ENCODE assay signal across 15 cellular contexts in the genomic region with DNA sequence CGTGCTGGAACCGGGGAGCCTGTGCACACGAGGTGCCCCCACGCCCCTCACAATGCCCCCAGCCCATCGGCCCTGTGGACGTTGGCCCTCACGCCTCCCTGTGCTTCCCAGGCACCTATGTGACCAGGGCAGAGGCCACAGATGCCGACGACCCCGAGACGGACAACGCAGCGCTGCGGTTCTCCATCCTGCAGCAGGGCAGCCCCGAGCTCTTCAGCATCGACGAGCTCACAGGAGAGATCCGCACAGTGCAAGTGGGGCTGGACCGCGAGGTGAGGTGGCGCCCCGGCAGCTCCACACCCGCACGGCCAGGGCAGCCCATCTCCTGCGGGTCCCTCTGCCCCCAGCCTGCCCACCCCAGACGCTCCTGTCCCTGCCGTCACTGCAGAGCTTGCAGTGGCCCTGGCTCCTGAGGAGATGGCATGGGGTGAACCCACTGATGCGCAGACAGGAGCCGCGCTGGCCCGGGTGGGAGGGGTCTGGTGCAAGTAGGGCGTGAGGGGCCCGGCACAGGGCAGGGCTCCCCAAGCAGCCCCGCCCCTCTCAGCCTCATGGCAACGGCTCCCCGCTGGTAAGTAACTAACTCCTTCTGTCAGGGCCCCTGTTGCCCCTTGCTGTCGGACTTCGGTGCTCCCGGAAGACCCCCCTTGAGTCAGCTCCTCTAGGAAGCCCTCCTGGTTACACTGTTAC. TPM values are rescaled to one million over a fixed set of nuclear protein-coding genes. Genes with fewer than 3 reads are reported as not detected.
A peak's percentile ranks its signal among the peaks of the same experiment; 100 is the strongest.
DNase-seq lines count a peak whose midpoint lies in the region; FAIRE-seq and TF ChIP-seq lines count a peak whose summit lies in the region.
"Had no signal": no experiment of that assay in that cellular context is flagged by ENCODE, and none has a peak within 500 bp of the region (broad histone marks: within the 10 kb centered on the region; RNA-seq: fewer than 3 reads in every experiment).

No MANE protein-coding gene starts in this region.

- no peak overlapping the region for H3K4me3 Mint-ChIP-seq in activated CD4-positive, alpha-beta T cell treated with anti-CD3 and anti-CD28 coated beads, Interleukin-2, amount 10 ng/mL, durations not matched to agents 7 days and 5 days
- H3K4me3 Mint-ChIP-seq in progenitor cell of endocrine pancreas (ENCODE audit: low read depth): no peak overlapping the region
- H3K4me3 Mint-ChIP-seq: activated naive CD4-positive, alpha-beta T cell treated with anti-CD3 and anti-CD28 coated beads for 36 hours had no signal

- FAIRE-seq in HTR-8/SVneo (lab: Jason Lieb, UNC): no peak

- no peaks in the 10 kb centered on the region for H3K27me3 Mint-ChIP-seq in activated CD4-positive, alpha-beta T cell treated with anti-CD3 and anti-CD28 coated beads, Interleukin-2, amount 10 ng/mL, durations not matched to agents 7 days and 5 days
- H3K27me3 Mint-ChIP-seq in progenitor cell of endocrine pancreas: peaks cover 30% of the 10 kb centered on the region

- CTCF ChIA-PET in activated CD4-positive, alpha-beta T cell treated with anti-CD3 and anti-CD28 coated beads, Interleukin-2, amount 10 ng/mL, durations not matched to agents 7 days and 5 days (lab: Charles Lee): no interaction called here

- H3K9me3 Mint-ChIP-seq in activated CD4-positive, alpha-beta T cell treated with anti-CD3 and anti-CD28 coated beads, Interleukin-2, amount 10 ng/mL, durations not matched to agents 7 days and 5 days: no peaks in the 10 kb centered on the region
- H3K9me3 Mint-ChIP-seq in progenitor cell of endocrine pancreas (ENCODE audit: low read depth): no peaks in the 10 kb centered on the region
- H3K9me3 Mint-ChIP-seq: activated naive CD4-positive, alpha-beta T cell treated with anti-CD3 and anti-CD28 coated beads for 36 hours had no signal

- POLR2A ChIA-PET in activated CD4-positive, alpha-beta T cell treated with anti-CD3 and anti-CD28 coated beads, Interleukin-2, amount 10 ng/mL, durations not matched to agents 7 days and 5 days (lab: Charles Lee): no interaction called here

- H3K36me3 Mint-ChIP-seq in activated CD4-positive, alpha-beta T cell treated with anti-CD3 and anti-CD28 coated beads, Interleukin-2, amount 10 ng/mL, durations not matched to agents 7 days and 5 days (ENCODE audit: low read depth): no peaks in the 10 kb centered on the region
- no peaks in the 10 kb centered on the region for H3K36me3 Mint-ChIP-seq in progenitor cell of endocrine pancreas (ENCODE audit: insufficient read depth)

- no peak overlapping the region for H3K27ac Mint-ChIP-seq in activated CD4-positive, alpha-beta T cell treated with anti-CD3 and anti-CD28 coated beads, Interleukin-2, amount 10 ng/mL, durations not matched to agents 7 days and 5 days
- H3K27ac Mint-ChIP-seq in progenitor cell of endocrine pancreas: peak overlapping the region; percentile 59
- H3K27ac Mint-ChIP-seq: activated naive CD4-positive, alpha-beta T cell treated with anti-CD3 and anti-CD28 coated beads for 36 hours had no signal

- peaks cover 6% of the 10 kb centered on the region for H3K4me1 Mint-ChIP-seq in activated CD4-positive, alpha-beta T cell treated with anti-CD3 and anti-CD28 coated beads, Interleukin-2, amount 10 ng/mL, durations not matched to agents 7 days and 5 days
- no peaks in the 10 kb centered on the region for H3K4me1 Mint-ChIP-seq in progenitor cell of endocrine pancreas (ENCODE audit: low read depth)

- DNase-seq in activated CD4-positive, alpha-beta T cell treated with anti-CD3 and anti-CD28 coated beads, Interleukin-2, amount 10 ng/mL, durations not matched to agents 7 days and 5 days: peak; percentile 54
- no peak for DNase-seq in activated CD4-positive, alpha-beta T cell treated with anti-CD3 and anti-CD28 coated beads, Interleukin-2, amount 50 U/mL, for 1 hour
- DNase-seq in LHCN-M2 (ENCODE audit: low read depth) (peak; percentile 39), progenitor cell of endocrine pancreas (ENCODE audit: low spot score, unreplicated experiment) (no peak), HTR-8/SVneo (ENCODE audit: insufficient read length, low spot score) (no peak), putamen (ENCODE audit: low spot score) (no peak), AML-193 (lab: John Stamatoyannopoulos, UW) (no peak)
- peak; percentile 40 for DNase-seq in central memory CD4-positive, alpha-beta T cell
- DNase-seq: activated naive CD4-positive, alpha-beta T cell treated with anti-CD3 and anti-CD28 coated beads for 36 hours; DMS153; tibial artery had no signal

- TF ChIP-seq CTCF in progenitor cell of endocrine pancreas (IDR thresholded peaks at IDR 0.05; ENCODE audit: unreplicated experiment): no peak

RNA-seq across cellular contexts. Expression of a gene that starts 13.7 kb away (rescaled TPM):
- not detected for total RNA-seq in activated CD4-positive, alpha-beta T cell treated with anti-CD3 and anti-CD28 coated beads, Interleukin-2, amount 10 ng/mL, durations not matched to agents 7 days and 5 days
- total RNA-seq in LHCN-M2 (2014; rRNA removed): 186 and 201 TPM in 2 replicates
- polyA plus RNA-seq in LHCN-M2 (2012): 129 TPM
- total RNA-seq in progenitor cell of endocrine pancreas: not detected in 2 replicates
- total RNA-seq: activated naive CD4-positive, alpha-beta T cell treated with anti-CD3 and anti-CD28 coated beads for 36 hours; HT-29; liver; MCF 10A; renal cortical epithelial cell had no signal

RNA-seq across cellular contexts. Expression of a gene that starts 15.1 kb away (rescaled TPM):
- 1 to 10 TPM; 1.8 to 2.8 TPM for total RNA-seq in activated CD4-positive, alpha-beta T cell treated with anti-CD3 and anti-CD28 coated beads, Interleukin-2, amount 10 ng/mL, durations not matched to agents 7 days and 5 days
- total RNA-seq in LHCN-M2 (2014; rRNA removed) (0.06 TPM in 1 of 2 replicates, not detected in the other), progenitor cell of endocrine pancreas (6.9 and 10.3 TPM in 2 replicates)
- polyA plus RNA-seq in LHCN-M2 (2012): 0.11 TPM
- total RNA-seq: HT-29, MCF 10A, renal cortical epithelial cell had no signal

RNA-seq across cellular contexts. Expression of a gene that starts 32.3 kb away (rescaled TPM):
- total RNA-seq in activated CD4-positive, alpha-beta T cell treated with anti-CD3 and anti-CD28 coated beads, Interleukin-2, amount 10 ng/mL, durations not matched to agents 7 days and 5 days: 1 to 10 TPM; 8.3 to 9.2 TPM
- total RNA-seq in LHCN-M2 (2014; rRNA removed) (7.6 and 9.0 TPM in 2 replicates), progenitor cell of endocrine pancreas (10.5 and 11.2 TPM in 2 replicates)
- 4.0 TPM for polyA plus RNA-seq in LHCN-M2 (2012)

Comparison
In these comparisons a context has a peak if more than half of its experiments do, and no peak if none do; other contexts are left out.
1. DNase-seq: peak in activated CD4-positive, alpha-beta T cell treated with anti-CD3 and anti-CD28 coated beads, Interleukin-2, amount 10 ng/mL, durations not matched to agents 7 days and 5 days (single experiment), LHCN-M2 (single experiment) and central memory CD4-positive, alpha-beta T cell (single experiment); none in activated CD4-positive, alpha-beta T cell treated with anti-CD3 and anti-CD28 coated beads, Interleukin-2, amount 50 U/mL, for 1 hour (single experiment), progenitor cell of endocrine pancreas (single experiment), HTR-8/SVneo (single experiment), putamen (single experiment) and AML-193 (0 of 2).
2. RNA of a gene that starts 13.7 kb away (total RNA-seq): 186 to 201 TPM in LHCN-M2; not detected in progenitor cell of endocrine pancreas and not detected in activated CD4-positive, alpha-beta T cell treated with anti-CD3 and anti-CD28 coated beads, Interleukin-2, amount 10 ng/mL, durations not matched to agents 7 days and 5 days; every median in the first group is over 100 times any median in the second.